1 cellular context compared by ENCODE assay signal in genomic region chr7:23710000-23710399, GRCh38.
TF ChIP-seq lines count a peak whose summit lies in the region.

STK31 (plus strand) TSS chr7:23710219; CDS start chr7:23710286, 67 bp downstream.

TF ChIP-seq in GM23338, 12 proteins besides CTCF, POLR2A, EP300 and RAD21:
- TF ChIP-seq ZNF462 (CRISPR knock-in tag; IDR thresholded peaks at IDR 0.05) (no peak), EZH2phosphoT487 (IDR thresholded peaks at IDR 0.05; ENCODE audit: unreplicated experiment) (no peak), REST (IDR thresholded peaks at IDR 0.05; ENCODE audit: unreplicated experiment) (no peak)
TF ChIP-seq in GM23338: peak in this region for 0.
